ENCODE assay signal across 8 cellular contexts in genomic region chr22:37639771-37640590, GRCh38. TPM values are rescaled to one million over a fixed set of nuclear protein-coding genes. Genes with fewer than 3 reads are reported as not detected.
DNase-seq lines count a peak whose midpoint lies in the region; ATAC-seq and TF ChIP-seq lines count a peak whose summit lies in the region.

No MANE protein-coding gene starts in this region.

- H3K4me3 ChIP-seq in gastroesophageal sphincter (peak overlapping the region; percentile 20 to 58), retinal pigment epithelial cell (ENCODE audit: low read length) (peak overlapping the region; percentile 53)

- H3K27ac Mint-ChIP-seq in activated CD8-positive, alpha-beta memory T cell treated with anti-CD3 and anti-CD28 coated beads, Interleukin-2, amount 10 ng/mL, durations not matched to agents 7 days and 5 days: peak overlapping the region; percentile 91

- H3K4me1 Mint-ChIP-seq in activated CD8-positive, alpha-beta memory T cell treated with anti-CD3 and anti-CD28 coated beads, Interleukin-2, amount 10 ng/mL, durations not matched to agents 7 days and 5 days: peaks cover 70% of the 10 kb centered on the region

- no peaks in the 10 kb centered on the region for H3K9me3 Mint-ChIP-seq in activated CD8-positive, alpha-beta memory T cell treated with anti-CD3 and anti-CD28 coated beads, Interleukin-2, amount 10 ng/mL, durations not matched to agents 7 days and 5 days (ENCODE audit: low read depth)

- H3K4me1 ChIP-seq in gastroesophageal sphincter: peaks cover 0 to 62% (median 26%) of the 10 kb centered on the region in 3 donors

- H3K27me3 ChIP-seq in gastroesophageal sphincter: peaks cover 37% of the 10 kb centered on the region

- no peak for TF ChIP-seq CTCF in gastroesophageal sphincter (IDR thresholded peaks at IDR 0.05)
- no peak for TF ChIP-seq CTCF in retinal pigment epithelial cell (conservative IDR thresholded peaks at IDR 0.05; ENCODE audit: low read depth, low read length)

- no peaks in the 10 kb centered on the region for H3K9me3 ChIP-seq in gastroesophageal sphincter

- peak overlapping the region; percentile 90 for H3K4me3 Mint-ChIP-seq in activated CD8-positive, alpha-beta memory T cell treated with anti-CD3 and anti-CD28 coated beads, Interleukin-2, amount 10 ng/mL, durations not matched to agents 7 days and 5 days

- peak; percentile 60 for DNase-seq in activated CD8-positive, alpha-beta memory T cell treated with anti-CD3 and anti-CD28 coated beads, Interleukin-2, amount 10 ng/mL, durations not matched to agents 7 days and 5 days
- DNase-seq in activated CD8-positive, alpha-beta memory T cell treated with anti-CD3 and anti-CD28 coated beads for 24 hours: no peak
- peak; percentile 38 for DNase-seq in UCSD-AML1 (lab: John Stamatoyannopoulos, UW; ENCODE audit: unreplicated experiment)
- no peak for DNase-seq in retinal pigment epithelial cell (ENCODE audit: low read depth)
- no peak for DNase-seq in occipital lobe (lab: John Stamatoyannopoulos, UW)
- no peak for DNase-seq in A172 (ENCODE audit: low spot score)
- DNase-seq in NCI-H187 (lab: John Stamatoyannopoulos, UW): no peak

- peaks cover 0 to 3% of the 10 kb centered on the region in 2 donors for H3K36me3 ChIP-seq in gastroesophageal sphincter

- no peaks in the 10 kb centered on the region for H3K27me3 Mint-ChIP-seq in activated CD8-positive, alpha-beta memory T cell treated with anti-CD3 and anti-CD28 coated beads, Interleukin-2, amount 10 ng/mL, durations not matched to agents 7 days and 5 days

- ATAC-seq in activated CD8-positive, alpha-beta memory T cell treated with anti-CD3 and anti-CD28 coated beads, Interleukin-2, amount 10 ng/mL, durations not matched to agents 7 days and 5 days: no peak
- no peak for ATAC-seq in gastroesophageal sphincter

- 0% methylated on average over 2 to 5 of the region's 27 CpGs for whole genome bisulfite sequencing in gastroesophageal sphincter (ENCODE audit: low coverage in 1 of 2), 2 donors

- TF ChIP-seq POLR2A in gastroesophageal sphincter (IDR thresholded peaks at IDR 0.05): no peak

- CTCF ChIA-PET in activated CD8-positive, alpha-beta memory T cell treated with anti-CD3 and anti-CD28 coated beads, Interleukin-2, amount 10 ng/mL, durations not matched to agents 7 days and 5 days (lab: Charles Lee): interaction anchor here (1.3 to 34.1 kb wide), 5 partner anchors 17 to 33 kb away, joined by 4 to 1064 read pairs (median 6); partner anchors contain the start of genes GGA1, LGALS1, NOL12 and PDXP

- H3K36me3 Mint-ChIP-seq in activated CD8-positive, alpha-beta memory T cell treated with anti-CD3 and anti-CD28 coated beads, Interleukin-2, amount 10 ng/mL, durations not matched to agents 7 days and 5 days: peaks cover 36% of the 10 kb centered on the region

- H3K27ac ChIP-seq in gastroesophageal sphincter: peak overlapping the region in 3 of 4 donors; percentile 38 to 68 (median 45)

- TF ChIP-seq EP300 in gastroesophageal sphincter (IDR thresholded peaks at IDR 0.05): no peak

RNA-seq across cellular contexts. Expression of gene SH3BP1, which starts 0.5 kb away (rescaled TPM):
- total RNA-seq in activated CD8-positive, alpha-beta memory T cell treated with anti-CD3 and anti-CD28 coated beads, Interleukin-2, amount 10 ng/mL, durations not matched to agents 7 days and 5 days: 100 to 1,000 TPM; 231 to 275 TPM
- 1 to 10 TPM; 2.9 to 4.9 (median 3.2) TPM for total RNA-seq in gastroesophageal sphincter
- 1.9 TPM for total RNA-seq in occipital lobe
- total RNA-seq in A172 (2014; rRNA removed; shearing (Covaris generic)): 0.07 TPM in 1 of 2 replicates, not detected in the other

RNA-seq across cellular contexts. Expression of gene PDXP, which starts 18.5 kb away (rescaled TPM):
- 10 to 100 TPM; 25.9 to 32.6 TPM for total RNA-seq in activated CD8-positive, alpha-beta memory T cell treated with anti-CD3 and anti-CD28 coated beads, Interleukin-2, amount 10 ng/mL, durations not matched to agents 7 days and 5 days
- total RNA-seq in gastroesophageal sphincter (10 to 100 TPM in 3 of 4 donors, 1 to 10 TPM in 1; 9.2 to 19.3 (median 17.2) TPM), occipital lobe (40.6 TPM)
- total RNA-seq in A172 (2014; rRNA removed; shearing (Covaris generic)): 10.8 and 11.7 TPM in 2 replicates

RNA-seq across cellular contexts. Expression of gene GGA1, which starts 31.3 kb away (rescaled TPM):
- 10 to 100 TPM; 76.9 to 85.9 TPM for total RNA-seq in activated CD8-positive, alpha-beta memory T cell treated with anti-CD3 and anti-CD28 coated beads, Interleukin-2, amount 10 ng/mL, durations not matched to agents 7 days and 5 days
- total RNA-seq in gastroesophageal sphincter (10 to 100 TPM; 37.8 to 46.5 (median 39.1) TPM), occipital lobe (32.0 TPM)
- 18.6 and 24.0 TPM in 2 replicates for total RNA-seq in A172 (2014; rRNA removed; shearing (Covaris generic))

RNA-seq across cellular contexts. Expression of gene LGALS1, which starts 35.5 kb away (rescaled TPM):
- 1,000 to 10,000 TPM; 1,392 to 1,515 TPM for total RNA-seq in activated CD8-positive, alpha-beta memory T cell treated with anti-CD3 and anti-CD28 coated beads, Interleukin-2, amount 10 ng/mL, durations not matched to agents 7 days and 5 days
- total RNA-seq in gastroesophageal sphincter: 1,000 to 10,000 TPM in 3 of 4 donors, 100 to 1,000 TPM in 1; 747 to 1,092 (median 1,059) TPM
- 119 TPM for total RNA-seq in occipital lobe
- total RNA-seq in A172 (2014; rRNA removed; shearing (Covaris generic)): 3,374 and 3,537 TPM in 2 replicates

RNA-seq across cellular contexts. Expression of gene NOL12, which starts 46.2 kb away (rescaled TPM):
- 10 to 100 TPM; 49.9 to 53.3 TPM for total RNA-seq in activated CD8-positive, alpha-beta memory T cell treated with anti-CD3 and anti-CD28 coated beads, Interleukin-2, amount 10 ng/mL, durations not matched to agents 7 days and 5 days
- total RNA-seq in gastroesophageal sphincter (10 to 100 TPM; 16.3 to 29.1 (median 20.2) TPM), occipital lobe (18.2 TPM)
- 24.2 and 56.1 TPM in 2 replicates for total RNA-seq in A172 (2014; rRNA removed; shearing (Covaris generic))

Comparison
In these comparisons a context has a peak if more than half of its experiments do, and no peak if none do; other contexts are left out.
1. DNase-seq: peak in activated CD8-positive, alpha-beta memory T cell treated with anti-CD3 and anti-CD28 coated beads, Interleukin-2, amount 10 ng/mL, durations not matched to agents 7 days and 5 days (single experiment) and UCSD-AML1 (single experiment); none in activated CD8-positive, alpha-beta memory T cell treated with anti-CD3 and anti-CD28 coated beads for 24 hours (single experiment), retinal pigment epithelial cell (single experiment), occipital lobe (single experiment), A172 (single experiment) and NCI-H187 (0 of 2).
2. RNA of gene SH3BP1, which starts 0.5 kb away (total RNA-seq): 231 to 275 TPM in activated CD8-positive, alpha-beta memory T cell treated with anti-CD3 and anti-CD28 coated beads, Interleukin-2, amount 10 ng/mL, durations not matched to agents 7 days and 5 days; 2.9 to 4.9 TPM in gastroesophageal sphincter, 1.9 TPM in occipital lobe (single experiment) and 0.07 TPM in A172; every median in the first group is over 10 times any median in the second.